19 cellular contexts compared by ENCODE assay signal in the genomic region with DNA sequence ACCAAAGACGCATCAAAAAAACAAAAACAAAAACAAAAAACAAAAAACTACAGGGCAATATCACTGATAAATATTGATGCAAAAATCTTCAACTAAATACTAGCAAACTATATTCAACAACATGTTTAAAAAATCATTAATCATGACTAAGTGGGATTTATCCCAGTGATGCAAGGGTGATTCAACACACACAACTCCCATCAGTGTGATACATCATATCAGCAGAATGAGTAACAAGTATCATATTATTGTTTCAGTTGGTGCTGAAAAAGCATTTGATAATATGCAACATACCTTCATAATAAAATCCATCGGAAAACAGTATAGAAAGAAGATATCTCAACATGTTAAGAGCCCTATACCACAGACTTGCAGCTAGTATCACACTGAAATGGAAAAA.
DNase-seq lines count a peak whose midpoint lies in the region; ATAC-seq, FAIRE-seq and TF ChIP-seq lines count a peak whose summit lies in the region.
"Had no signal": no experiment of that assay in that cellular context is flagged by ENCODE, and none has a peak within 500 bp of the region (broad histone marks: within the 10 kb centered on the region; RNA-seq: fewer than 3 reads in every experiment).

No MANE protein-coding gene starts in this region.

- BruUV-seq in MCF 10A (replicated peaks; lab: Mats Ljungman, UMichigan) (no TSS peak), mammary epithelial cell (replicated peaks; lab: Mats Ljungman, UMichigan) (no TSS peak), PC-3 (replicated peaks; lab: Mats Ljungman, UMichigan) (no TSS peak)

- ATAC-seq in PC-3 (peak; percentile 50; the same call in 1 of the 2 replicates), GM18517 (IDR thresholded peaks at IDR 0.05; ENCODE audit: unreplicated experiment) (no peak)

- H2AFZ ChIP-seq in mammary epithelial cell (ENCODE audit: low read depth, low read length) (no peak overlapping the region), PC-3 (ENCODE audit: low read length) (no peak overlapping the region)

- H3K9ac ChIP-seq in mammary epithelial cell (ENCODE audit: insufficient read depth, low read length) (no peak overlapping the region), PC-3 (ENCODE audit: low read length) (no peak overlapping the region)
- H3K9ac ChIP-seq: BLaER1 treated with 17β-estradiol and CSF1 and Interleukin-3, amounts not matched to agents 10 nM and 100 nM had no signal

- no peak overlapping the region for H3K4me3 Mint-ChIP-seq in MCF 10A (ENCODE audit: unreplicated experiment)
- H3K4me3 Mint-ChIP-seq: CD4-positive, CD25-positive, alpha-beta regulatory T cell; HFFc6 had no signal

- no peak for FAIRE-seq in bronchial epithelial cell (lab: Jason Lieb, UNC)
- FAIRE-seq: GM12892, GM19239, H1 had no signal

- no peaks in the 10 kb centered on the region for H3K4me1 ChIP-seq in mammary epithelial cell (ENCODE audit: insufficient read depth, low read length)
- no peaks in the 10 kb centered on the region for H3K4me1 ChIP-seq in PC-3 (ENCODE audit: insufficient read depth, low read length)
- H3K4me1 ChIP-seq: BLaER1 treated with 17β-estradiol and CSF1 and Interleukin-3, amounts not matched to agents 10 nM and 100 nM had no signal

- H3K9me2 ChIP-seq in PC-3 (replicated peaks; ENCODE audit: low read length) = no peaks in the 10 kb centered on the region

- no peaks in the 10 kb centered on the region for H3K4me1 Mint-ChIP-seq in MCF 10A (ENCODE audit: insufficient read depth, unreplicated experiment)
- H3K4me1 Mint-ChIP-seq: CD4-positive, CD25-positive, alpha-beta regulatory T cell had no signal

- H4K20me1 ChIP-seq in mammary epithelial cell (ENCODE audit: insufficient read depth, low read length) (no peaks in the 10 kb centered on the region), PC-3 (ENCODE audit: low read length) (no peaks in the 10 kb centered on the region)
- H4K20me1 ChIP-seq: BLaER1 treated with 17β-estradiol and CSF1 and Interleukin-3, amounts not matched to agents 10 nM and 100 nM had no signal

- dilution Hi-C loops in mammary epithelial cell (cut with HindIII; ENCODE audit: low sequenced_read_pairs) = no loop called here

- H3K4me3 ChIP-seq in mammary epithelial cell (replicated peaks in 1 of 3; ENCODE audit: insufficient read depth in 1 of 3, low read depth in 2 of 3, low read length in 3 of 3) (no peak overlapping the region), PC-3 (ENCODE audit: low read length) (no peak overlapping the region), bronchial epithelial cell (ENCODE audit: low read depth, low read length) (no peak overlapping the region)
- H3K4me3 ChIP-seq: BLaER1 treated with 17β-estradiol and CSF1 and Interleukin-3, amounts not matched to agents 10 nM and 100 nM had no signal

- in situ Hi-C loops in mammary epithelial cell (cut with MboI; ENCODE audit: low sequenced_read_pairs in 2 of 2) = no loop called here

- DNase-seq in MCF 10A (ENCODE audit: unreplicated experiment) = peak; percentile 6
- no peak for DNase-seq in mammary epithelial cell
- peak; percentile 50 for DNase-seq in PC-3
- peak; percentile 48 for DNase-seq in bronchial epithelial cell (ENCODE audit: low read depth)
- DNase-seq in GDM1 (lab: John Stamatoyannopoulos, UW) = no peak
- DNase-seq in amniotic stem cell (lab: John Stamatoyannopoulos, UW) = no peak
- DNase-seq: 8988T; ACHN; CD4-positive, CD25-positive, alpha-beta regulatory T cell; DMS 273 treated with DMSO at 0.1 percent for 48 hours; HCEC 1CT; HFFc6; IMR-90; KBM-7 had no signal

- H3K27me3 ChIP-seq in mammary epithelial cell (ENCODE audit: insufficient read depth, low read length) (no peaks in the 10 kb centered on the region), PC-3 (ENCODE audit: low read length) (no peaks in the 10 kb centered on the region), bronchial epithelial cell (ENCODE audit: control insufficient read depth, insufficient read depth, low read length) (no peaks in the 10 kb centered on the region)
- H3K27me3 ChIP-seq: BLaER1 treated with 17β-estradiol and CSF1 and Interleukin-3, amounts not matched to agents 10 nM and 100 nM had no signal

- H3K9me3 ChIP-seq in mammary epithelial cell (replicated peaks; ENCODE audit: insufficient read depth, low read length) (no peaks in the 10 kb centered on the region), PC-3 (ENCODE audit: low read length) (no peaks in the 10 kb centered on the region)

- H3K27ac ChIP-seq in mammary epithelial cell (ENCODE audit: insufficient read depth, low read depth, low read length) = no peak overlapping the region
- no peak overlapping the region for H3K27ac ChIP-seq in PC-3 (ENCODE audit: low read length)
- H3K27ac ChIP-seq: BLaER1 treated with 17β-estradiol and CSF1 and Interleukin-3, amounts not matched to agents 10 nM and 100 nM had no signal

- CTCF ChIA-PET in MCF 10A (lab: Yijun Ruan, JAX) = interaction anchor here (0.6 to 0.7 kb wide), 3 partner anchors 660 to 1191 kb away, joined by 3 to 4 read pairs (median 3); no protein-coding TSS in a partner anchor
- CTCF ChIA-PET in mammary epithelial cell (lab: Charles Lee; ENCODE audit: low non-redundant PET) = no interaction called here
- CTCF ChIA-PET in PC-3 (lab: Charles Lee) = no interaction called here

- POLR2A ChIA-PET in MCF 10A (lab: Yijun Ruan, JAX) = no interaction called here
- POLR2A ChIA-PET in PC-3 (lab: Charles Lee; ENCODE audit: unreplicated experiment) = no interaction called here

- H3K27ac Mint-ChIP-seq in MCF 10A (ENCODE audit: low read depth, unreplicated experiment) = no peak overlapping the region
- H3K27ac Mint-ChIP-seq: CD4-positive, CD25-positive, alpha-beta regulatory T cell; HFFc6 had no signal

- no peaks in the 10 kb centered on the region for H3K27me3 Mint-ChIP-seq in MCF 10A (ENCODE audit: insufficient read depth, unreplicated experiment)
- H3K27me3 Mint-ChIP-seq: CD4-positive, CD25-positive, alpha-beta regulatory T cell had no signal

- no peaks in the 10 kb centered on the region for H3F3A ChIP-seq in PC-3 (ENCODE audit: low read length, unreplicated experiment)

- intact Hi-C loops in MCF 10A (cut with micrococcal nuclease) = no loop called here
- intact Hi-C loops in mammary epithelial cell (cut with micrococcal nuclease) = no loop called here
- intact Hi-C loops in PC-3 (cut with micrococcal nuclease) = no loop called here

- H3K9me3 Mint-ChIP-seq in MCF 10A (ENCODE audit: unreplicated experiment) = no peaks in the 10 kb centered on the region
- H3K9me3 Mint-ChIP-seq: HFFc6 had no signal

- H3K79me2 ChIP-seq in mammary epithelial cell (ENCODE audit: insufficient read depth, low read length) = no peaks in the 10 kb centered on the region
- H3K79me2 ChIP-seq in PC-3 (ENCODE audit: low read length) = no peaks in the 10 kb centered on the region

- H3K4me2 ChIP-seq in mammary epithelial cell (ENCODE audit: insufficient read depth, low read depth, low read length) (no peak overlapping the region), PC-3 (ENCODE audit: low read length) (no peak overlapping the region)
- H3K4me2 ChIP-seq: BLaER1 treated with 17β-estradiol and CSF1 and Interleukin-3, amounts not matched to agents 10 nM and 100 nM had no signal

- H3K36me3 Mint-ChIP-seq in MCF 10A (ENCODE audit: insufficient read depth, unreplicated experiment) = peaks cover 6% of the 10 kb centered on the region
- H3K36me3 Mint-ChIP-seq: CD4-positive, CD25-positive, alpha-beta regulatory T cell had no signal

- no peak for TF ChIP-seq CTCF in MCF 10A (IDR thresholded peaks at IDR 0.05; ENCODE audit: unreplicated experiment)
- no peak for TF ChIP-seq CTCF in mammary epithelial cell (conservative IDR thresholded peaks at IDR 0.05 in 1 of 2, IDR thresholded peaks at IDR 0.05 in 1 of 2; ENCODE audit: extremely low read depth in 1 of 2, insufficient read depth in 1 of 2, low read depth in 1 of 2, low read length in 2 of 2)
- no peak for TF ChIP-seq CTCF in PC-3 (conservative IDR thresholded peaks at IDR 0.05; ENCODE audit: low read depth, low read length)
- no peak for TF ChIP-seq CTCF in bronchial epithelial cell (IDR thresholded peaks at IDR 0.05; ENCODE audit: insufficient read depth, low read length, severe bottlenecking)

- H3K36me3 ChIP-seq in mammary epithelial cell (ENCODE audit: insufficient read depth, low read length) = no peaks in the 10 kb centered on the region
- no peaks in the 10 kb centered on the region for H3K36me3 ChIP-seq in PC-3 (ENCODE audit: low read depth, low read length)
- no peaks in the 10 kb centered on the region for H3K36me3 ChIP-seq in bronchial epithelial cell (ENCODE audit: control insufficient read depth, insufficient read depth, low read length)
- H3K36me3 ChIP-seq: BLaER1 treated with 17β-estradiol and CSF1 and Interleukin-3, amounts not matched to agents 10 nM and 100 nM had no signal

- WGBS in mammary epithelial cell (ENCODE audit: low coverage, missing lambda C conversion rate) = 64% methylated on average over 2 of the region's 2 CpGs

Comparison
In these comparisons a context has a peak if more than half of its experiments do, and no peak if none do; other contexts are left out.
1. DNase-seq: peak in MCF 10A (single experiment), PC-3 (single experiment) and bronchial epithelial cell (single experiment); none in mammary epithelial cell (single experiment), GDM1 (single experiment) and amniotic stem cell (single experiment).